ENCODE assay signal across 29 cellular contexts in the genomic region with DNA sequence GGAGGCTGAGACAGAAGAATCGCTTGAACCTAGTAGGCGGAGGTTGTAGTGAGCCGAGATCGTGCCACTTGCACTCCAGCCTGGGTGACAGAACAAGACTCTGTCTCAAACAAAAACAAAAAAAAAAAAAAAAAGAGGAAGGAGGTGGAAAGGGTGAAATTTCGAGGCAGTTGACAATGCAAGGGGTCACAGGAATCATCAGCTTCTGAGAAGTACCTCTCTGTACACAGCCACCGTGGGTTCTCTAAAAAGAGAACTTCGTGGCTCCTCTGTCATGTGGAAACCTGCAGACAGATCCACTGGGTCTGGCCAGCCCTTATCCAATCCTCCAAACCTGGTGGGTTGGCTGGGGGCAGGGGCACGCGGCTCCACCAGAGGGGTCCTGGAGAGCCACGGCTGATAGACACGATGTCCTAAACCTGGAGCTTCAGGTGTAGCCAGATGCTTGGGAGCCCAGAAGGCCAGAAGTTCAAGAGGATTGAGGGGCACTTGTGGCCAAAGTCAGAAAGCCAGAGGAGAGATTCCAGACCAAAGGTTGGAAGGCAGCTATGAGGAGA. TPM values are rescaled to one million over a fixed set of nuclear protein-coding genes. Genes with fewer than 3 reads are reported as not detected.
DNase-seq lines count a peak whose midpoint lies in the region; ATAC-seq, FAIRE-seq and TF ChIP-seq lines count a peak whose summit lies in the region.
"Had no signal": no experiment of that assay in that cellular context is flagged by ENCODE, and none has a peak within 500 bp of the region (broad histone marks: within the 10 kb centered on the region; RNA-seq: fewer than 3 reads in every experiment).

No MANE protein-coding gene starts in this region.

- TF ChIP-seq POLR2A in NB4 (IDR thresholded peaks at IDR 0.05; ENCODE audit: extremely low read depth, insufficient read length) (no peak), K562 (conservative IDR thresholded peaks at IDR 0.05) (no peak), thyroid gland (IDR thresholded peaks at IDR 0.05) (no peak), GM12891 (IDR thresholded peaks at IDR 0.05; ENCODE audit: low read depth, low read length) (no peak)

- H3K27ac ChIP-seq in K562 (ENCODE audit: extremely low read depth, low read depth, low read length) (no peak overlapping the region), thyroid gland (no peak overlapping the region)
- H3K27ac ChIP-seq: brain microvascular endothelial cell, epithelial cell of prostate, thoracic aorta had no signal

- intact Hi-C loops in K562 (cut with micrococcal nuclease) (no loop called here), posterior vena cava (cut with DNase I) (no loop called here), thyroid gland (cut with DNase I) (no loop called here)

- no peaks in the 10 kb centered on the region for H3K9me1 ChIP-seq in K562 (ENCODE audit: control insufficient read depth, insufficient read depth, low read length)

- no peaks in the 10 kb centered on the region for H3K79me2 ChIP-seq in K562 (ENCODE audit: control insufficient read depth, insufficient read depth, low read length)

- 10% methylated on average over 9 of the region's 11 CpGs for WGBS in K562 (ENCODE audit: insufficient coverage, low coverage, missing lambda C conversion rate)
- 78 to 83% methylated on average over 11 of the region's 11 CpGs for WGBS in thyroid gland, 2 donors

- H2AFZ ChIP-seq in K562 (ENCODE audit: low read depth, low read length) = no peak overlapping the region

- ATAC-seq in K562 = no peak
- ATAC-seq in HG03135 (IDR thresholded peaks at IDR 0.05; ENCODE audit: unreplicated experiment) = no peak
- no peak for ATAC-seq in GM19455 (IDR thresholded peaks at IDR 0.05; ENCODE audit: unreplicated experiment)
- ATAC-seq: activated CD4-positive, alpha-beta T cell treated with anti-CD3 and anti-CD28 coated beads for 36 hours had no signal

- H3K4me1 ChIP-seq in K562 (replicated peaks in 1 of 2; ENCODE audit: control insufficient read depth in 2 of 2, insufficient read depth in 2 of 2, low read length in 2 of 2) (peaks cover 0 to 6% of the 10 kb centered on the region in 2 experiments; a peak in 3 of 5 replicates), thyroid gland (no peaks in the 10 kb centered on the region)

- H4K20me1 ChIP-seq in K562 (replicated peaks; ENCODE audit: control insufficient read depth, insufficient read depth, low read length) = peaks cover 8% of the 10 kb centered on the region

- BruUV-seq in K562 (replicated peaks; lab: Mats Ljungman, UMichigan) = no TSS peak

- POLR2A ChIA-PET in K562 (lab: Yijun Ruan, JAX) = interaction anchor here (0.6 to 1.5 kb wide), 4 partner anchors 11 to 14 kb away, joined by 3 read pairs; no protein-coding TSS in a partner anchor

- FAIRE-seq in K562 (lab: Jason Lieb, UNC) = peak; percentile 19
- no peak for FAIRE-seq in GM12891 (lab: Jason Lieb, UNC)
- FAIRE-seq: H1, HTR-8/SVneo had no signal

- no peak for TF ChIP-seq EP300 in K562 (IDR thresholded peaks at IDR 0.05; ENCODE audit: low read length)

- H3K9me3 ChIP-seq in K562 (replicated peaks; ENCODE audit: control insufficient read depth, insufficient read depth, low read depth, low read length) (no peaks in the 10 kb centered on the region), thyroid gland (no peaks in the 10 kb centered on the region)
- H3K9me3 ChIP-seq: thoracic aorta had no signal

- no peak for TF ChIP-seq RAD21 in K562 (CRISPR knock-in tag; conservative IDR thresholded peaks at IDR 0.05 in 1 of 2, IDR thresholded peaks at IDR 0.05 in 1 of 2)

- in situ Hi-C loops in K562 (cut with MboI) = no loop called here

- H3K36me3 ChIP-seq in K562 (ENCODE audit: control insufficient read depth, insufficient read depth, low read length) = no peaks in the 10 kb centered on the region
- no peaks in the 10 kb centered on the region for H3K36me3 ChIP-seq in thyroid gland
- H3K36me3 ChIP-seq: brain microvascular endothelial cell, thoracic aorta had no signal

- H3K27me3 ChIP-seq in K562 (ENCODE audit: control insufficient read depth in 2 of 2, insufficient read depth in 2 of 2, low read length in 2 of 2) (peaks cover 5 to 34% of the 10 kb centered on the region in 2 experiments), thyroid gland (no peaks in the 10 kb centered on the region)

- no peak for TF ChIP-seq CTCF in NB4 (IDR thresholded peaks at IDR 0.05; ENCODE audit: low read depth, low read length)
- no peak for TF ChIP-seq CTCF in K562 (IDR thresholded peaks at IDR 0.05 in 2 of 3, conservative IDR thresholded peaks at IDR 0.05 in 1 of 3; ENCODE audit: insufficient read depth in 2 of 3, low read depth in 1 of 3, low read length in 3 of 3)
- no peak for TF ChIP-seq CTCF in thyroid gland (IDR thresholded peaks at IDR 0.05)

- DNase-seq in GDM1 (lab: John Stamatoyannopoulos, UW) (peak; percentile 45), NB4 (ENCODE audit: low read depth) (peak; percentile 43), K562 (ENCODE audit: extremely low read depth in 1 of 4, low spot score in 3 of 4) (no peak), posterior vena cava (ENCODE audit: low spot score) (peak; percentile 20), thyroid gland (no peak), GM12891 (ENCODE audit: insufficient read length, low spot score) (no peak)
- DNase-seq: activated CD4-positive, alpha-beta T cell treated with anti-CD3 and anti-CD28 coated beads for 36 hours; activated CD8-positive, alpha-beta memory T cell treated with anti-CD3 and anti-CD28 coated beads for 24 hours; activated T-cell treated with anti-CD3 and anti-CD28 coated beads, Interleukin-2, amount 50 U/mL, for 1 hour; brain microvascular endothelial cell; CD4-positive, CD25-positive, alpha-beta regulatory T cell; EL; mesendoderm; NCI-H2081; NCI-H345; NCI-H748 treated with DMSO at 0.1 percent for 48 hours; retina; stimulated activated CD4-positive, alpha-beta T cell treated with anti-CD3 and anti-CD28 coated beads, Interleukin-4, amount 100 ng/mL, for 24 hours; stimulated activated naive CD4-positive, alpha-beta T cell treated with Interleukin-2 at 50 U/mL for 16 hours had no signal

- H3K4me3 ChIP-seq in NB4 (ENCODE audit: low read depth, low read length) (no peak overlapping the region), K562 (no peak overlapping the region), thyroid gland (replicated peaks in 1 of 3) (no peak overlapping the region)
- H3K4me3 ChIP-seq: smooth muscle cell had no signal

- no peak overlapping the region for H3K4me2 ChIP-seq in K562 (ENCODE audit: insufficient read depth, low read length)
- H3K4me2 ChIP-seq: smooth muscle cell had no signal

- CTCF ChIA-PET in K562 (lab: Yijun Ruan, JAX; ENCODE audit: low intra/inter-chr PET ratio) = no interaction called here

- no peak overlapping the region for H3K9ac ChIP-seq in K562 (ENCODE audit: insufficient read depth in 1 of 2, low read depth in 2 of 2, low read length in 2 of 2)

RNA-seq across cellular contexts. Expression of a gene that starts 0.6 kb away (rescaled TPM):
- not detected in 2 replicates for total RNA-seq in K562 (2011; cell fraction: chromatin; rRNA removed; ENCODE audit: low replicate concordance)
- total RNA-seq in K562 (2011; cell fraction: nucleolus; rRNA removed) = not detected in 2 replicates
- not detected in 2 replicates for total RNA-seq in K562 (2011; cell fraction: nucleoplasm; rRNA removed)
- total RNA-seq in K562 (2014; rRNA removed) (not detected in 2 replicates), K562 (2014; rRNA removed; fragmentation: Illumina TruSeq; extraction: Trizol) (not detected in 2 replicates), K562 (2015; rRNA removed; fragmentation: Illumina TruSeq; extraction: Trizol) (not detected in 2 replicates), K562 (2021) (not detected in 2 replicates), posterior vena cava (1 to 10 TPM in 1 of 2 donors, under 1 TPM in 1; 0.48 to 3.1 TPM), thyroid gland (not detected)
- polyA plus RNA-seq in K562 (2011; rRNA removed) (not detected in 2 replicates), K562 (2014; fragmentation: Illumina TruSeq; extraction: Trizol) (not detected in 2 replicates), K562 (2014; fragmentation: Nextera tagmentation; extraction: Ambion mirVana) (not detected), K562 (2014; rRNA removed) (not detected in 2 replicates)
- not detected in 2 replicates for polyA plus RNA-seq in K562 (2011; cell fraction: cytosol; rRNA removed)
- polyA plus RNA-seq in K562 (2011; cell fraction: nucleus; rRNA removed) = not detected in 2 replicates
- not detected in 2 replicates for polyA plus RNA-seq in K562 (2012)
- not detected in 2 replicates for polyA minus RNA-seq in K562 (2011; rRNA and poly(A)+ RNA removed)
- polyA minus RNA-seq in K562 (2011; cell fraction: cytosol; rRNA and poly(A)+ RNA removed) = not detected in 2 replicates
- polyA minus RNA-seq in K562 (2011; cell fraction: nucleus; rRNA and poly(A)+ RNA removed) = not detected in 2 replicates
- polyA plus RNA-seq in GM12891 (2012; ENCODE audit: low read depth, missing spikeins) = not detected
- total RNA-seq: activated CD4-positive, alpha-beta T cell treated with anti-CD3 and anti-CD28 coated beads for 36 hours; chondrocyte; H1; myocyte; osteoblast; smooth muscle cell had no signal
- polyA plus RNA-seq: H1, smooth muscle cell had no signal

RNA-seq across cellular contexts. Expression of a gene that starts 23.8 kb away (rescaled TPM):
- total RNA-seq in K562 (2011; cell fraction: chromatin; rRNA removed; ENCODE audit: low replicate concordance) = not detected in 2 replicates
- total RNA-seq in K562 (2011; cell fraction: nucleolus; rRNA removed) = not detected in 2 replicates
- total RNA-seq in K562 (2011; cell fraction: nucleoplasm; rRNA removed) = not detected in 2 replicates
- total RNA-seq in K562 (2014; rRNA removed) = not detected in 2 replicates
- total RNA-seq in K562 (2014; rRNA removed; fragmentation: Illumina TruSeq; extraction: Trizol) = not detected in 2 replicates
- total RNA-seq in K562 (2015; rRNA removed; fragmentation: Illumina TruSeq; extraction: Trizol) = 0.11 and 0.23 TPM in 2 replicates
- 0.27 TPM in 1 of 2 replicates, not detected in the other for total RNA-seq in K562 (2021)
- 0.03 and 0.21 TPM in 2 replicates for polyA plus RNA-seq in K562 (2011; rRNA removed)
- polyA plus RNA-seq in K562 (2011; cell fraction: cytosol; rRNA removed) = 0.22 TPM in 1 of 2 replicates, not detected in the other
- polyA plus RNA-seq in K562 (2011; cell fraction: nucleus; rRNA removed) = 0.07 and 0.18 TPM in 2 replicates
- 0.19 and 0.22 TPM in 2 replicates for polyA plus RNA-seq in K562 (2012)
- 0.04 and 0.12 TPM in 2 replicates for polyA plus RNA-seq in K562 (2014; fragmentation: Illumina TruSeq; extraction: Trizol)
- under 1 TPM in 1 of 2 experiments, not detected in 1; 0.03 TPM for polyA plus RNA-seq in K562 (2014; fragmentation: Nextera tagmentation; extraction: Ambion mirVana)
- not detected in 2 replicates for polyA plus RNA-seq in K562 (2014; rRNA removed)
- 0.11 TPM in 1 of 2 replicates, not detected in the other for polyA minus RNA-seq in K562 (2011; rRNA and poly(A)+ RNA removed)
- polyA minus RNA-seq in K562 (2011; cell fraction: cytosol; rRNA and poly(A)+ RNA removed) = not detected in 2 replicates
- polyA minus RNA-seq in K562 (2011; cell fraction: nucleus; rRNA and poly(A)+ RNA removed) = not detected in 2 replicates
- total RNA-seq in posterior vena cava = 1 to 10 TPM; 1.1 to 1.6 TPM
- total RNA-seq in thyroid gland = 1 to 10 TPM in 1 of 4 donors, under 1 TPM in 3; 0.33 to 1.8 (median 0.39) TPM
- polyA plus RNA-seq in GM12891 (2012; ENCODE audit: low read depth, missing spikeins) = 8.5 TPM
- total RNA-seq: myocyte, smooth muscle cell had no signal

RNA-seq across cellular contexts. Expression of a gene that starts 35.2 kb away (rescaled TPM):
- 18.4 and 49.5 TPM in 2 replicates for total RNA-seq in K562 (2011; cell fraction: chromatin; rRNA removed; ENCODE audit: low replicate concordance)
- total RNA-seq in K562 (2011; cell fraction: nucleolus; rRNA removed) = 26.0 and 28.6 TPM in 2 replicates
- 29.0 and 37.5 TPM in 2 replicates for total RNA-seq in K562 (2011; cell fraction: nucleoplasm; rRNA removed)
- total RNA-seq in K562 (2014; rRNA removed) = 35.5 and 51.8 TPM in 2 replicates
- 23.8 and 30.5 TPM in 2 replicates for total RNA-seq in K562 (2014; rRNA removed; fragmentation: Illumina TruSeq; extraction: Trizol)
- 38.9 and 40.2 TPM in 2 replicates for total RNA-seq in K562 (2015; rRNA removed; fragmentation: Illumina TruSeq; extraction: Trizol)
- 79.9 and 88.0 TPM in 2 replicates for total RNA-seq in K562 (2021)
- 36.9 and 45.6 TPM in 2 replicates for polyA plus RNA-seq in K562 (2011; rRNA removed)
- polyA plus RNA-seq in K562 (2011; cell fraction: cytosol; rRNA removed) = 59.4 and 62.4 TPM in 2 replicates
- polyA plus RNA-seq in K562 (2011; cell fraction: nucleus; rRNA removed) = 36.7 and 44.4 TPM in 2 replicates
- polyA plus RNA-seq in K562 (2012) = 42.9 and 66.5 TPM in 2 replicates
- polyA plus RNA-seq in K562 (2014; fragmentation: Illumina TruSeq; extraction: Trizol) = 64.8 and 78.7 TPM in 2 replicates
- polyA plus RNA-seq in K562 (2014; fragmentation: Nextera tagmentation; extraction: Ambion mirVana) = 10 to 100 TPM; 11.4 to 20.6 TPM
- 44.9 and 50.1 TPM in 2 replicates for polyA plus RNA-seq in K562 (2014; rRNA removed)
- polyA minus RNA-seq in K562 (2011; rRNA and poly(A)+ RNA removed) = 29.5 and 44.1 TPM in 2 replicates
- 35.7 and 39.5 TPM in 2 replicates for polyA minus RNA-seq in K562 (2011; cell fraction: cytosol; rRNA and poly(A)+ RNA removed)
- 8.5 and 9.6 TPM in 2 replicates for polyA minus RNA-seq in K562 (2011; cell fraction: nucleus; rRNA and poly(A)+ RNA removed)
- 10 to 100 TPM in 1 of 2 donors, 1 to 10 TPM in 1; 7.0 to 11.5 TPM for total RNA-seq in posterior vena cava
- total RNA-seq in thyroid gland = 10 to 100 TPM; 21.9 to 63.4 (median 43.8) TPM
- 19.1 TPM for polyA plus RNA-seq in GM12891 (2012; ENCODE audit: low read depth, missing spikeins)

Comparison
In these comparisons a context has a peak if more than half of its experiments do, and no peak if none do; other contexts are left out.
1. DNase-seq: peak in GDM1 (single experiment), NB4 (single experiment) and posterior vena cava (single experiment); none in K562 (0 of 4), thyroid gland (0 of 2) and GM12891 (single experiment).